Comparison of ENCODE assay signal across 1 cellular context in genomic region chr9:36190388-36191289, GRCh38.
TF ChIP-seq lines count a peak whose summit lies in the region.

A gene with protein sequence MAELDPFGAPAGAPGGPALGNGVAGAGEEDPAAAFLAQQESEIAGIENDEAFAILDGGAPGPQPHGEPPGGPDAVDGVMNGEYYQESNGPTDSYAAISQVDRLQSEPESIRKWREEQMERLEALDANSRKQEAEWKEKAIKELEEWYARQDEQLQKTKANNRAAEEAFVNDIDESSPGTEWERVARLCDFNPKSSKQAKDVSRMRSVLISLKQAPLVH (plus strand): TSS chr9:36190921. CDS start chr9:36191057, 136 bp downstream.

TF ChIP-seq in K562, 482 proteins besides CTCF, POLR2A, EP300 and RAD21 (continued from another document and continues in another):
- TF ChIP-seq FOXO4 (CRISPR knock-in tag; IDR thresholded peaks at IDR 0.05) (no peak), ZNF592 (IDR thresholded peaks at IDR 0.05) (no peak), CBX3 (IDR thresholded peaks at IDR 0.05; ENCODE audit: borderline replicate concordance in 1 of 2, low read length in 2 of 2) (no peak), IFI16 (CRISPR knock-in tag; IDR thresholded peaks at IDR 0.05) (no peak), ZNF77 (CRISPR knock-in tag; IDR thresholded peaks at IDR 0.05) (no peak), NR2F6 (CRISPR knock-in tag; IDR thresholded peaks at IDR 0.05) (no peak), DDX20 (tag; IDR thresholded peaks at IDR 0.05; ENCODE audit: low read depth) (no peak), HMGN3 (IDR thresholded peaks at IDR 0.05; ENCODE audit: borderline replicate concordance, extremely low read depth, insufficient read length, low read depth, low read length) (no peak), USF1 (CRISPR knock-in tag; IDR thresholded peaks at IDR 0.05) (peak; percentile 83), ZNF143 (CRISPR knock-in tag; IDR thresholded peaks at IDR 0.05) (no peak), RBM15 (IDR thresholded peaks at IDR 0.05; ENCODE audit: insufficient read depth, low read length) (no peak), MCM7 (IDR thresholded peaks at IDR 0.05) (no peak), SUPT5H (IDR thresholded peaks at IDR 0.05) (peak; percentile 95), ATF7 (IDR thresholded peaks at IDR 0.05) (peak; percentile 79), RBFOX2 (IDR thresholded peaks at IDR 0.05; ENCODE audit: low read depth, low read length) (peak; percentile 99), REST (CRISPR knock-in tag; IDR thresholded peaks at IDR 0.05; ENCODE audit: low read depth) (no peak), ZNF785 (CRISPR knock-in tag; IDR thresholded peaks at IDR 0.05) (no peak), MTF1 (CRISPR knock-in tag; IDR thresholded peaks at IDR 0.05; ENCODE audit: borderline replicate concordance) (no peak), BCOR (IDR thresholded peaks at IDR 0.05) (peak; percentile 17; the same call in 1 of the 2 replicates), ZKSCAN3 (CRISPR knock-in tag; IDR thresholded peaks at IDR 0.05) (no peak), ZBTB17 (CRISPR knock-in tag; IDR thresholded peaks at IDR 0.05) (no peak), BDP1 (IDR thresholded peaks at IDR 0.05; ENCODE audit: insufficient read depth, insufficient read length) (no peak), SOX6 (IDR thresholded peaks at IDR 0.05) (no peak), KDM2B (CRISPR knock-in tag; IDR thresholded peaks at IDR 0.05) (no peak), CAMTA2 (CRISPR knock-in tag; conservative IDR thresholded peaks at IDR 0.05) (no peak), HDAC1 (IDR thresholded peaks at IDR 0.05) (peak in 1 of 2 experiments; percentile 79; a peak in 2 of 4 replicates), RFX5 (IDR thresholded peaks at IDR 0.05; ENCODE audit: low read depth, low read length) (no peak), TRIM24 (IDR thresholded peaks at IDR 0.05) (no peak), TAF7 (tag; IDR thresholded peaks at IDR 0.05) (0 out of 2 replicates have a peak, but pooled peaks have one; percentile 41), STAG1 (CRISPR knock-in tag; IDR thresholded peaks at IDR 0.05; ENCODE audit: borderline replicate concordance) (no peak), JUND (IDR thresholded peaks at IDR 0.05; ENCODE audit: borderline replicate concordance, low read depth, low read length) (no peak), JUND (tag; IDR thresholded peaks at IDR 0.05; ENCODE audit: borderline replicate concordance, low read depth, low read length) (no peak), ZC3H11A (IDR thresholded peaks at IDR 0.05; ENCODE audit: low read depth, low read length) (no peak), ZNF146 (CRISPR knock-in tag; IDR thresholded peaks at IDR 0.05; ENCODE audit: unreplicated experiment) (no peak), THAP12 (CRISPR knock-in tag; IDR thresholded peaks at IDR 0.05) (no peak; the same call in 1 of the 2 replicates), ZNF57 (CRISPR knock-in tag; IDR thresholded peaks at IDR 0.05) (no peak), EWSR1 (IDR thresholded peaks at IDR 0.05; ENCODE audit: borderline replicate concordance, low read depth, partially characterized antibody) (no peak), NCOA6 (IDR thresholded peaks at IDR 0.05) (no peak), ILF3 (IDR thresholded peaks at IDR 0.05; ENCODE audit: borderline replicate concordance) (no peak), ZNF586 (CRISPR knock-in tag; conservative IDR thresholded peaks at IDR 0.05) (no peak), CEBPG (CRISPR knock-in tag; IDR thresholded peaks at IDR 0.05) (no peak), CEBPG (tag; conservative IDR thresholded peaks at IDR 0.05 in 1 of 2, IDR thresholded peaks at IDR 0.05 in 1 of 2) (no peak), GATA2 (CRISPR knock-in tag; IDR thresholded peaks at IDR 0.05) (no peak), ZNF134 (CRISPR knock-in tag; conservative IDR thresholded peaks at IDR 0.05) (no peak), GABPB2 (CRISPR knock-in tag; conservative IDR thresholded peaks at IDR 0.05) (no peak)
- TF ChIP-seq, protein P1, sequence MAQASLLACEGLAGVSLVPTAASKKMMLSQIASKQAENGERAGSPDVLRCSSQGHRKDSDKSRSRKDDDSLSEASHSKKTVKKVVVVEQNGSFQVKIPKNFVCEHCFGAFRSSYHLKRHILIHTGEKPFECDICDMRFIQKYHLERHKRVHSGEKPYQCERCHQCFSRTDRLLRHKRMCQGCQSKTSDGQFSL (CRISPR knock-in tag; IDR thresholded peaks at IDR 0.05), result peak; percentile 93; the same call in 1 of the 2 replicates
- TF ChIP-seq, protein P1 (tag; IDR thresholded peaks at IDR 0.05), result no peak
- TF ChIP-seq, protein P2, sequence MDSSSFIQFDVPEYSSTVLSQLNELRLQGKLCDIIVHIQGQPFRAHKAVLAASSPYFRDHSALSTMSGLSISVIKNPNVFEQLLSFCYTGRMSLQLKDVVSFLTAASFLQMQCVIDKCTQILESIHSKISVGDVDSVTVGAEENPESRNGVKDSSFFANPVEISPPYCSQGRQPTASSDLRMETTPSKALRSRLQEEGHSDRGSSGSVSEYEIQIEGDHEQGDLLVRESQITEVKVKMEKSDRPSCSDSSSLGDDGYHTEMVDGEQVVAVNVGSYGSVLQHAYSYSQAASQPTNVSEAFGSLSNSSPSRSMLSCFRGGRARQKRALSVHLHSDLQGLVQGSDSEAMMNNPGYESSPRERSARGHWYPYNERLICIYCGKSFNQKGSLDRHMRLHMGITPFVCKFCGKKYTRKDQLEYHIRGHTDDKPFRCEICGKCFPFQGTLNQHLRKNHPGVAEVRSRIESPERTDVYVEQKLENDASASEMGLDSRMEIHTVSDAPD (CRISPR knock-in tag; IDR thresholded peaks at IDR 0.05), result no peak
- TF ChIP-seq, protein P3, sequence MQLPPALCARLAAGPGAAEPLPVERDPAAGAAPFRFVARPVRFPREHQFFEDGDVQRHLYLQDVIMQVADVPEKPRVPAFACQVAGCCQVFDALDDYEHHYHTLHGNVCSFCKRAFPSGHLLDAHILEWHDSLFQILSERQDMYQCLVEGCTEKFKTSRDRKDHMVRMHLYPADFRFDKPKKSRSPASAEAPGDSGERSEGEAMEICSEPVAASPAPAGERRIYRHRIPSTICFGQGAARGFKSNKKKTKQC (CRISPR knock-in tag; IDR thresholded peaks at IDR 0.05), result 0 out of 2 replicates have a peak, but pooled peaks have one; percentile 21
- TF ChIP-seq, protein P4, sequence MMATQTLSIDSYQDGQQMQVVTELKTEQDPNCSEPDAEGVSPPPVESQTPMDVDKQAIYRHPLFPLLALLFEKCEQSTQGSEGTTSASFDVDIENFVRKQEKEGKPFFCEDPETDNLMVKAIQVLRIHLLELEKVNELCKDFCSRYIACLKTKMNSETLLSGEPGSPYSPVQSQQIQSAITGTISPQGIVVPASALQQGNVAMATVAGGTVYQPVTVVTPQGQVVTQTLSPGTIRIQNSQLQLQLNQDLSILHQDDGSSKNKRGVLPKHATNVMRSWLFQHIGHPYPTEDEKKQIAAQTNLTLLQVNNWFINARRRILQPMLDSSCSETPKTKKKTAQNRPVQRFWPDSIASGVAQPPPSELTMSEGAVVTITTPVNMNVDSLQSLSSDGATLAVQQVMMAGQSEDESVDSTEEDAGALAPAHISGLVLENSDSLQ (IDR thresholded peaks at IDR 0.05), result 0 out of 2 replicates have a peak, but pooled peaks have one; percentile 29
- TF ChIP-seq, protein P5, sequence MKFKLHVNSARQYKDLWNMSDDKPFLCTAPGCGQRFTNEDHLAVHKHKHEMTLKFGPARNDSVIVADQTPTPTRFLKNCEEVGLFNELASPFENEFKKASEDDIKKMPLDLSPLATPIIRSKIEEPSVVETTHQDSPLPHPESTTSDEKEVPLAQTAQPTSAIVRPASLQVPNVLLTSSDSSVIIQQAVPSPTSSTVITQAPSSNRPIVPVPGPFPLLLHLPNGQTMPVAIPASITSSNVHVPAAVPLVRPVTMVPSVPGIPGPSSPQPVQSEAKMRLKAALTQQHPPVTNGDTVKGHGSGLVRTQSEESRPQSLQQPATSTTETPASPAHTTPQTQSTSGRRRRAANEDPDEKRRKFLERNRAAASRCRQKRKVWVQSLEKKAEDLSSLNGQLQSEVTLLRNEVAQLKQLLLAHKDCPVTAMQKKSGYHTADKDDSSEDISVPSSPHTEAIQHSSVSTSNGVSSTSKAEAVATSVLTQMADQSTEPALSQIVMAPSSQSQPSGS (CRISPR knock-in tag; IDR thresholded peaks at IDR 0.05), result no peak
